26 cellular contexts compared by ENCODE assay signal in genomic region chr1:95069711-95070093, GRCh38. TPM values are rescaled to one million over a fixed set of nuclear protein-coding genes. Genes with fewer than 3 reads are reported as not detected.
DNase-seq lines count a peak whose midpoint lies in the region; ATAC-seq and TF ChIP-seq lines count a peak whose summit lies in the region.
"Had no signal": no experiment of that assay in that cellular context is flagged by ENCODE, and none has a peak within 500 bp of the region (broad histone marks: within the 10 kb centered on the region; RNA-seq: fewer than 3 reads in every experiment).

No MANE protein-coding gene starts in this region.

- no peaks in the 10 kb centered on the region for H4K20me1 ChIP-seq in GM23248 (ENCODE audit: insufficient read depth)

- H3F3A ChIP-seq in GM23248 (ENCODE audit: insufficient read depth), result no peaks in the 10 kb centered on the region

- H3K4me3 Mint-ChIP-seq in type B pancreatic cell, result no peak overlapping the region
- H3K4me3 Mint-ChIP-seq: CD14-positive monocyte, IgD-negative memory B cell had no signal

- intact Hi-C loops in body of pancreas (cut with DNase I), result no loop called here
- intact Hi-C loops in left colon (cut with DNase I, micrococcal nuclease), result no loop called here

- no peaks in the 10 kb centered on the region for H3K9me3 Mint-ChIP-seq in type B pancreatic cell
- H3K9me3 Mint-ChIP-seq: IgD-negative memory B cell had no signal

- H3K27me3 Mint-ChIP-seq in type B pancreatic cell, result no peaks in the 10 kb centered on the region
- H3K27me3 Mint-ChIP-seq: IgD-negative memory B cell had no signal

- in situ Hi-C loops in GM23248 (cut with MboI), result no loop called here

- peaks cover 27% of the 10 kb centered on the region for H3K4me1 Mint-ChIP-seq in type B pancreatic cell (ENCODE audit: unreplicated experiment)

- H3K27me3 ChIP-seq in body of pancreas (no peaks in the 10 kb centered on the region), mucosa of rectum (ENCODE audit: control insufficient read depth in 2 of 2, insufficient read depth in 2 of 2, low read length in 2 of 2) (no peaks in the 10 kb centered on the region), right atrium auricular region (no peaks in the 10 kb centered on the region), GM23248 (replicated peaks; ENCODE audit: insufficient read depth) (no peaks in the 10 kb centered on the region)
- H3K27me3 ChIP-seq: BE2C had no signal

- no peak overlapping the region for H2AFZ ChIP-seq in GM23248

- H3K4me3 ChIP-seq in body of pancreas, result no peak overlapping the region
- H3K4me3 ChIP-seq in mucosa of rectum (ENCODE audit: low read length in 2 of 2), result peak overlapping the region in 1 of 2 donors; percentile 43
- no peak overlapping the region for H3K4me3 ChIP-seq in right atrium auricular region
- no peak overlapping the region for H3K4me3 ChIP-seq in GM23248

- 87 to 91% methylated on average over 5 of the region's 5 CpGs for WGBS in body of pancreas, 2 donors
- WGBS in GM23248 (ENCODE audit: low coverage in 1 of 2, low lambda C conversion rate in 2 of 2, missing lambda C conversion rate in 2 of 2), 2 experiments, result 98% methylated on average over 5 of the region's 5 CpGs

- peaks cover 12% of the 10 kb centered on the region for H3K79me2 ChIP-seq in GM23248 (ENCODE audit: insufficient read depth)

- H3K36me3 ChIP-seq in body of pancreas (replicated peaks in 1 of 2; ENCODE audit: insufficient read depth in 1 of 2, low read depth in 2 of 2) (no peaks in the 10 kb centered on the region), mucosa of rectum (ENCODE audit: control insufficient read depth in 2 of 2, insufficient read depth in 2 of 2, low read length in 2 of 2) (no peaks in the 10 kb centered on the region), right atrium auricular region (no peaks in the 10 kb centered on the region), GM23248 (ENCODE audit: low read depth) (no peaks in the 10 kb centered on the region)
- H3K36me3 ChIP-seq: BE2C had no signal

- DNase-seq in body of pancreas (no peak), left colon (peak; percentile 53), type B pancreatic cell (ENCODE audit: extremely low spot score, unreplicated experiment) (no peak), right atrium auricular region (ENCODE audit: low spot score) (no peak), GM23248 (no peak), NCI-H1417 (lab: John Stamatoyannopoulos, UW) (no peak)
- DNase-seq in activated naive CD4-positive, alpha-beta T cell (lab: John Stamatoyannopoulos, UW), result no peak
- DNase-seq: BE2C, DMS153, DND-41, MM.1S, NCI-H1048, NCI-H1417 treated with DMSO at 0.1 percent for 48 hours, NCI-H1694 treated with DMSO at 0.1 percent for 48 hours, NCI-H2081, NCI-H226, NCI-H510A, NCI-H69, SHP77 had no signal

- H3K27ac ChIP-seq in body of pancreas (peak overlapping the region in 3 of 4 donors; percentile 6 to 90 (median 68)), mucosa of rectum (ENCODE audit: low read depth in 2 of 2, low read length in 2 of 2) (peak overlapping the region; percentile 79 to 84), right atrium auricular region (no peak overlapping the region), GM23248 (no peak overlapping the region)
- H3K27ac ChIP-seq: KMS-11, RWPE1 had no signal

- H3K9me3 ChIP-seq in body of pancreas, result no peaks in the 10 kb centered on the region
- no peaks in the 10 kb centered on the region for H3K9me3 ChIP-seq in mucosa of rectum (ENCODE audit: control insufficient read depth in 2 of 2, low read length in 2 of 2)
- H3K9me3 ChIP-seq in right atrium auricular region, result no peaks in the 10 kb centered on the region
- H3K9me3 ChIP-seq in GM23248 (ENCODE audit: low read depth), result no peaks in the 10 kb centered on the region
- H3K9me3 ChIP-seq: BE2C had no signal

- no peak overlapping the region for H3K4me2 ChIP-seq in GM23248 (ENCODE audit: unreplicated experiment)
- H3K4me2 ChIP-seq: KMS-11 had no signal

- H3K4me1 ChIP-seq in body of pancreas (peaks cover 49% of the 10 kb centered on the region), mucosa of rectum (ENCODE audit: control insufficient read depth in 2 of 2, insufficient read depth in 2 of 2, low read length in 2 of 2) (peaks cover 27 to 36% of the 10 kb centered on the region in 2 donors), right atrium auricular region (peaks cover 0 to 8% of the 10 kb centered on the region in 2 donors), GM23248 (ENCODE audit: insufficient read depth) (peaks cover 9% of the 10 kb centered on the region)
- H3K4me1 ChIP-seq: BE2C had no signal

- no peak for TF ChIP-seq POLR2A in body of pancreas (IDR thresholded peaks at IDR 0.05)

- H3K9ac ChIP-seq in mucosa of rectum (ENCODE audit: low read depth in 1 of 2, low read length in 2 of 2), result no peak overlapping the region
- no peak overlapping the region for H3K9ac ChIP-seq in GM23248
- H3K9ac ChIP-seq: KMS-11 had no signal

- H3K36me3 Mint-ChIP-seq in type B pancreatic cell, result no peaks in the 10 kb centered on the region

- H3K27ac Mint-ChIP-seq in type B pancreatic cell, result peak overlapping the region; percentile 1
- H3K27ac Mint-ChIP-seq: CD14-positive monocyte, IgD-negative memory B cell had no signal

- H3K9me2 ChIP-seq in GM23248 (ENCODE audit: insufficient read depth), result no peaks in the 10 kb centered on the region

- TF ChIP-seq CTCF in body of pancreas (IDR thresholded peaks at IDR 0.05), result no peak
- no peak for TF ChIP-seq CTCF in type B pancreatic cell (conservative IDR thresholded peaks at IDR 0.05)
- TF ChIP-seq CTCF in right atrium auricular region (IDR thresholded peaks at IDR 0.05), result no peak

- ATAC-seq in body of pancreas (no peak), left colon (peak; percentile 51)
- ATAC-seq: Panc1 had no signal

RNA-seq across cellular contexts. Expression of gene ALG14, which starts 3.0 kb away (rescaled TPM):
- total RNA-seq in body of pancreas (under 1 TPM; 0.78 to 0.99 TPM), left colon (10 to 100 TPM in 1 of 2 donors, 1 to 10 TPM in 1; 9.8 to 13.9 TPM), type B pancreatic cell (ENCODE audit: low replicate concordance) (5.0 and 5.5 TPM in 2 replicates), right atrium auricular region (under 1 TPM; 0.74 to 0.79 TPM)
- 1.8 and 13.0 TPM in 2 replicates for total RNA-seq in GM23248 (2014; rRNA removed; shearing (Covaris generic))
- polyA plus RNA-seq in GM23248 (2016; fragmentation: Nextera tagmentation; extraction: Ambion mirVana), result 12.1 and 13.5 TPM in 2 replicates

RNA-seq across cellular contexts. Expression of gene TLCD4, which starts 47.5 kb away (rescaled TPM):
- total RNA-seq in body of pancreas, result 10 to 100 TPM; 10.2 to 15.6 TPM
- total RNA-seq in left colon, result 10 to 100 TPM; 64.4 to 80.6 TPM
- 6.9 and 17.7 TPM in 2 replicates for total RNA-seq in type B pancreatic cell (ENCODE audit: low replicate concordance)
- total RNA-seq in right atrium auricular region, result 10 to 100 TPM; 33.6 to 42.3 TPM
- total RNA-seq in GM23248 (2014; rRNA removed; shearing (Covaris generic)), result not detected in 2 replicates
- polyA plus RNA-seq in GM23248 (2016; fragmentation: Nextera tagmentation; extraction: Ambion mirVana), result 0.08 TPM in 1 of 2 replicates, not detected in the other
- total RNA-seq: OCI-LY7 had no signal
- polyA plus RNA-seq: CD14-positive monocyte had no signal

Comparison
In these comparisons a context has a peak if more than half of its experiments do, and no peak if none do; other contexts are left out.
1. DNase-seq: peak in left colon (2 of 2); none in body of pancreas (0 of 4), type B pancreatic cell (single experiment), right atrium auricular region (single experiment), activated naive CD4-positive, alpha-beta T cell (0 of 4), GM23248 (single experiment) and NCI-H1417 (0 of 3).
2. H3K27ac ChIP-seq: peak in body of pancreas (3 of 4) and mucosa of rectum (2 of 2); none in right atrium auricular region (0 of 2) and GM23248 (single experiment).